29 cellular contexts compared by ENCODE assay signal in genomic region chr10:32964261-32964660, GRCh38. TPM values are rescaled to one million over a fixed set of nuclear protein-coding genes. Genes with fewer than 3 reads are reported as not detected.
A peak's percentile ranks its signal among the peaks of the same experiment; 100 is the strongest.
DNase-seq lines count a peak whose midpoint lies in the region; ATAC-seq and TF ChIP-seq lines count a peak whose summit lies in the region.
"Had no signal": no experiment of that assay in that cellular context is flagged by ENCODE, and none has a peak within 500 bp of the region (broad histone marks: within the 10 kb centered on the region; RNA-seq: fewer than 3 reads in every experiment).

No MANE protein-coding gene starts in this region.

- H3K9me3 Mint-ChIP-seq in CD4-positive, alpha-beta memory T cell, result peaks cover 0 to 2% (median 0%) of the 10 kb centered on the region in 8 donors
- H3K9me3 Mint-ChIP-seq: activated T-helper 17 cell treated with anti-CD3 and anti-CD28 coated beads, Interleukin-2, amount 50 U/mL, for 72 hours; GM23338; stimulated activated effector memory CD8-positive, alpha-beta T cell treated with anti-CD3 and anti-CD28 coated beads, Interleukin-12 subunit alpha, Interleukin-12 subunit beta, amount 100 ng/mL, for 72 hours had no signal

- no peak overlapping the region for H3K4me3 ChIP-seq in RWPE2 (ENCODE audit: severe bottlenecking)
- H3K4me3 ChIP-seq in right cardiac atrium (ENCODE audit: low read length), result no peak overlapping the region
- no peak overlapping the region for H3K4me3 ChIP-seq in smooth muscle cell
- no peak overlapping the region for H3K4me3 ChIP-seq in CD4-positive, alpha-beta memory T cell (ENCODE audit: low read length in 2 of 2)
- H3K4me3 ChIP-seq: GM23338, SJCRH30, transverse colon had no signal

- H3K9me3 ChIP-seq in RWPE2 (ENCODE audit: severe bottlenecking) (no peaks in the 10 kb centered on the region), right cardiac atrium (ENCODE audit: control insufficient read depth, low read length) (no peaks in the 10 kb centered on the region), smooth muscle cell (replicated peaks; ENCODE audit: low read depth) (no peaks in the 10 kb centered on the region)
- no peaks in the 10 kb centered on the region for H3K9me3 ChIP-seq in CD4-positive, alpha-beta memory T cell (ENCODE audit: control insufficient read depth in 1 of 2, low read length in 2 of 2)
- H3K9me3 ChIP-seq: SJCRH30, transverse colon had no signal

- H3K4me1 Mint-ChIP-seq in CD4-positive, alpha-beta memory T cell, result peaks cover 15 to 29% (median 21%) of the 10 kb centered on the region in 4 donors

- no peak overlapping the region for H2AFZ ChIP-seq in smooth muscle cell (ENCODE audit: low read depth)
- H2AFZ ChIP-seq: GM23338 had no signal

- H3K4me1 ChIP-seq in RWPE2 (ENCODE audit: insufficient read depth, poor library complexity, severe bottlenecking) (peaks cover 32% of the 10 kb centered on the region), right cardiac atrium (ENCODE audit: control insufficient read depth, insufficient read depth, low read length) (peaks cover 4% of the 10 kb centered on the region), smooth muscle cell (ENCODE audit: low read depth) (peaks cover 30% of the 10 kb centered on the region)
- peaks cover 5% of the 10 kb centered on the region for H3K4me1 ChIP-seq in CD4-positive, alpha-beta memory T cell (ENCODE audit: insufficient read depth, low read length)

- H3K27ac ChIP-seq in RWPE2 (ENCODE audit: poor library complexity, severe bottlenecking), result peak overlapping the region; percentile 95
- H3K27ac ChIP-seq in right cardiac atrium (ENCODE audit: low read length), result no peak overlapping the region
- H3K27ac ChIP-seq in smooth muscle cell (ENCODE audit: low read depth), result peak overlapping the region; percentile 97
- no peak overlapping the region for H3K27ac ChIP-seq in CD4-positive, alpha-beta memory T cell (ENCODE audit: low read depth, low read length)
- H3K27ac ChIP-seq: 22Rv1, SJCRH30 had no signal

- ATAC-seq in RWPE2 (ENCODE audit: low read depth), result no peak
- peak; percentile 31 to 42 for ATAC-seq in right cardiac atrium
- ATAC-seq: activated T-helper 17 cell treated with anti-CD3 and anti-CD28 coated beads, Interleukin-2, amount 50 U/mL, for 72 hours; GM23338; stimulated activated effector memory CD8-positive, alpha-beta T cell treated with anti-CD3 and anti-CD28 coated beads, Interleukin-12 subunit alpha, Interleukin-12 subunit beta, amount 100 ng/mL, for 72 hours had no signal

- CTCF ChIA-PET in CD4-positive, alpha-beta memory T cell (lab: Charles Lee; ENCODE audit: partially characterized antibody), result interaction anchor here (1.0 kb wide), 1 partner anchor 45 kb away, joined by 3 read pairs; no protein-coding TSS in a partner anchor

- TF ChIP-seq CTCF in RWPE2 (IDR thresholded peaks at IDR 0.05; ENCODE audit: poor library complexity, severe bottlenecking) (no peak), smooth muscle cell (IDR thresholded peaks at IDR 0.05; ENCODE audit: borderline replicate concordance, insufficient read depth, poor library complexity, severe bottlenecking) (no peak)

- intact Hi-C loops in right cardiac atrium (cut with DNase I), result no loop called here
- intact Hi-C loops in CD4-positive, alpha-beta memory T cell (cut with micrococcal nuclease), result no loop called here

- H3K36me3 ChIP-seq in RWPE2 (ENCODE audit: low read depth) (no peaks in the 10 kb centered on the region), smooth muscle cell (ENCODE audit: low read depth) (no peaks in the 10 kb centered on the region)
- H3K36me3 ChIP-seq in CD4-positive, alpha-beta memory T cell (ENCODE audit: insufficient read depth, low read length), result no peaks in the 10 kb centered on the region
- H3K36me3 ChIP-seq: brain microvascular endothelial cell, SJCRH30, transverse colon had no signal

- no peaks in the 10 kb centered on the region for H3K27me3 Mint-ChIP-seq in CD4-positive, alpha-beta memory T cell
- H3K27me3 Mint-ChIP-seq: activated T-helper 17 cell treated with anti-CD3 and anti-CD28 coated beads, Interleukin-2, amount 50 U/mL, for 72 hours had no signal

- peaks cover 26% of the 10 kb centered on the region for H3F3A ChIP-seq in smooth muscle cell (ENCODE audit: low read depth)

- POLR2A ChIA-PET in CD4-positive, alpha-beta memory T cell (lab: Charles Lee; ENCODE audit: partially characterized antibody), result no interaction called here

- WGBS in right cardiac atrium, result 94% methylated on average over 4 of the region's 4 CpGs
- 69% methylated on average over 4 of the region's 4 CpGs for WGBS in smooth muscle cell (ENCODE audit: low lambda C conversion rate)

- H3K79me2 ChIP-seq in smooth muscle cell (ENCODE audit: low read depth), result peaks cover 16% of the 10 kb centered on the region

- no peak overlapping the region for H3K4me2 ChIP-seq in smooth muscle cell
- H3K4me2 ChIP-seq: GM23338 had no signal

- DNase-seq in DMS 273 (lab: John Stamatoyannopoulos, UW; ENCODE audit: unreplicated experiment), result peak; percentile 38
- DNase-seq in DMS 273 treated with DMSO at 0.1 percent for 48 hours (lab: John Stamatoyannopoulos, UW), result no peak
- DNase-seq in RWPE2 (ENCODE audit: low spot score), result no peak
- DNase-seq in right cardiac atrium, result no peak
- DNase-seq in smooth muscle cell (lab: John Stamatoyannopoulos, UW; ENCODE audit: unreplicated experiment), result no peak
- DNase-seq in 8988T, result no peak
- DNase-seq in CD4-positive, alpha-beta memory T cell, result no peak
- no peak for DNase-seq in NCI-H2171 treated with DMSO at 0.1 percent for 48 hours (lab: John Stamatoyannopoulos, UW)
- DNase-seq: activated CD4-positive, alpha-beta T cell treated with anti-CD3 and anti-CD28 coated beads for 48 hours; activated naive CD4-positive, alpha-beta T cell treated with anti-CD3 and anti-CD28 coated beads, Interleukin-2, amount 50 U/mL, for 16 hours; brain microvascular endothelial cell; Calu3; DND-41; GF-D8; hypothalamus; KG1; NCI-H1417 treated with DMSO at 0.1 percent for 48 hours; NCI-H2081; NCI-H2227 treated with DMSO at 0.1 percent for 48 hours; NCI-H526; SJCRH30; stimulated activated CD4-positive, alpha-beta T cell treated with anti-CD3 and anti-CD28 coated beads, Interleukin-15, amount 100 ng/mL, for 24 hours; SW 1271; T-helper 9 cell; transverse colon had no signal

- H3K27ac Mint-ChIP-seq in CD4-positive, alpha-beta memory T cell, result no peak overlapping the region
- H3K27ac Mint-ChIP-seq: activated T-helper 17 cell treated with anti-CD3 and anti-CD28 coated beads, Interleukin-2, amount 50 U/mL, for 72 hours; stimulated activated effector memory CD8-positive, alpha-beta T cell treated with anti-CD3 and anti-CD28 coated beads, Interleukin-12 subunit alpha, Interleukin-12 subunit beta, amount 100 ng/mL, for 72 hours had no signal

- H3K36me3 Mint-ChIP-seq in CD4-positive, alpha-beta memory T cell, result no peaks in the 10 kb centered on the region
- H3K36me3 Mint-ChIP-seq: stimulated activated effector memory CD8-positive, alpha-beta T cell treated with anti-CD3 and anti-CD28 coated beads, Interleukin-12 subunit alpha, Interleukin-12 subunit beta, amount 100 ng/mL, for 72 hours had no signal

- no peak overlapping the region for H3K9ac ChIP-seq in smooth muscle cell (ENCODE audit: low read depth)

- H4K20me1 ChIP-seq in smooth muscle cell (ENCODE audit: low read depth), result no peaks in the 10 kb centered on the region

- no peak overlapping the region for H3K4me3 Mint-ChIP-seq in CD4-positive, alpha-beta memory T cell
- H3K4me3 Mint-ChIP-seq: activated T-helper 17 cell treated with anti-CD3 and anti-CD28 coated beads, Interleukin-2, amount 50 U/mL, for 72 hours; GM23338; stimulated activated effector memory CD8-positive, alpha-beta T cell treated with anti-CD3 and anti-CD28 coated beads, Interleukin-12 subunit alpha, Interleukin-12 subunit beta, amount 100 ng/mL, for 72 hours had no signal

- H3K27me3 ChIP-seq in RWPE2 (ENCODE audit: insufficient read depth, poor library complexity, severe bottlenecking), result no peaks in the 10 kb centered on the region
- H3K27me3 ChIP-seq in right cardiac atrium (ENCODE audit: control insufficient read depth, insufficient read depth), result no peaks in the 10 kb centered on the region
- no peaks in the 10 kb centered on the region for H3K27me3 ChIP-seq in smooth muscle cell (ENCODE audit: low read depth)
- H3K27me3 ChIP-seq in CD4-positive, alpha-beta memory T cell (ENCODE audit: insufficient read depth, low read length), result no peaks in the 10 kb centered on the region
- H3K27me3 ChIP-seq: brain microvascular endothelial cell, SJCRH30, transverse colon had no signal

RNA-seq across cellular contexts. Expression of gene ITGB1, which starts 6.2 kb away (rescaled TPM):
- total RNA-seq in right cardiac atrium (100 to 1,000 TPM; 453 to 583 (median 494) TPM), smooth muscle cell (2,267 and 2,867 TPM in 2 replicates)
- polyA plus RNA-seq in right cardiac atrium (259 TPM), smooth muscle cell (674 and 859 TPM in 2 replicates)
- 100 to 1,000 TPM; 420 to 435 TPM for total RNA-seq in CD4-positive, alpha-beta memory T cell
- 100 to 1,000 TPM; 634 to 758 TPM for polyA plus RNA-seq in CD4-positive, alpha-beta memory T cell

Comparison
In these comparisons a context has a peak if more than half of its experiments do, and no peak if none do; other contexts are left out.
1. H3K27ac ChIP-seq: peak in RWPE2 (single experiment) and smooth muscle cell (single experiment); none in right cardiac atrium (single experiment) and CD4-positive, alpha-beta memory T cell (single experiment).